11 cellular contexts compared by ENCODE assay signal in the genomic region with DNA sequence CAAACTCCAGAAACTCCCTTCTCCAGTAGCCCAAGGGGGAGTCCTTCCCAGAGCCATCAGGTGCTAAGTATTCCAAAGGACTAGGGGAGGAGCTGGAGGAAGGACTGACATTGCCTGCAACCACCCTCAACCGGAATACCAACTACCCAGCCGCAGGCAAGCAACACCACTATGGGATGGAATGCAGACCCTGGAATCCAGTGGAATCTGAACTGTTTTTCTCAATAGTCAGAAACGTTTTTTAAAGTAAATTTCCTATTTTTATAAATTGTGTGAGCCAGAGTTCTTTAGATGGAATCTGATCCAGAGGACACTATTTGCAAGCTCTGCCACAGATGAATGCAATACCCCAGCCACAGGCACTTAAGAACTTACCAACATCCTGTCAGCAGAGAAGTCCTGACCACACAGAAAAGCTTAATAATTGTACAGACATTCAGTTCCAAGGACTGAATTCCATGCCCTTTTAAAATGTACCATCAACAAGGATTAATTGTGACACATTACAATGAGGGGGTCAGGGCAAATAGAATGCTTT.
DNase-seq lines count a peak whose midpoint lies in the region; ATAC-seq and TF ChIP-seq lines count a peak whose summit lies in the region.
"Had no signal": no experiment of that assay in that cellular context is flagged by ENCODE, and none has a peak within 500 bp of the region (broad histone marks: within the 10 kb centered on the region; RNA-seq: fewer than 3 reads in every experiment).

No MANE protein-coding gene starts in this region.

- H3K4me2 ChIP-seq in H9 (ENCODE audit: insufficient read depth, insufficient read length, low read length), result no peak overlapping the region

- in situ Hi-C loops in astrocyte of the spinal cord (cut with HindIII; ENCODE audit: low sequenced_read_pairs), result no loop called here

- intact Hi-C loops in left colon (cut with DNase I, micrococcal nuclease), result no loop called here
- intact Hi-C loops in uterus (cut with DNase I; ENCODE audit: low total_unique reads), result no loop called here

- H4K91ac ChIP-seq in H9 (ENCODE audit: insufficient read length, low read depth, low read length), result no peak overlapping the region

- no peak overlapping the region for H3K4me3 ChIP-seq in astrocyte of the spinal cord (ENCODE audit: low read depth, low read length)
- no peak overlapping the region for H3K4me3 ChIP-seq in uterus

- TF ChIP-seq POLR2A in uterus (IDR thresholded peaks at IDR 0.05), result no peak

- H3K36me3 Mint-ChIP-seq in H9 (ENCODE audit: insufficient read depth in 1 of 3, low read depth in 3 of 3), result peaks cover 8 to 23% (median 19%) of the 10 kb centered on the region in 3 experiments

- H3K27ac Mint-ChIP-seq in H9, result peak overlapping the region in 1 of 3 experiments; percentile 11; a peak in 1 of 7 replicates
- H3K27ac Mint-ChIP-seq: activated naive CD4-positive, alpha-beta T cell treated with anti-CD3 and anti-CD28 coated beads, Interleukin-2, amount 10 ng/mL, durations not matched to agents 7 days and 5 days had no signal

- H2BK5ac ChIP-seq in H9 (ENCODE audit: insufficient read length, low read length), result no peak overlapping the region

- no peak overlapping the region for H3K14ac ChIP-seq in H9 (ENCODE audit: insufficient read depth, low read length)

- H3K23ac ChIP-seq in H9 (ENCODE audit: insufficient read length, low read depth, low read length), result no peak overlapping the region

- H2BK15ac ChIP-seq in H9 (ENCODE audit: low read depth, low read length), result no peak overlapping the region

- no peak overlapping the region for H3K9ac ChIP-seq in H9 (ENCODE audit: extremely low read depth, insufficient read length, low read length)

- ATAC-seq in left colon, result peak; percentile 32

- no peaks in the 10 kb centered on the region for H3K79me1 ChIP-seq in H9 (ENCODE audit: insufficient read depth, low read depth, low read length, poor library complexity, severe bottlenecking)

- no peaks in the 10 kb centered on the region for H3K23me2 ChIP-seq in H9 (ENCODE audit: insufficient read length, low read depth, low read length, poor library complexity, severe bottlenecking)

- H3K18ac ChIP-seq in H9 (ENCODE audit: insufficient read length, low read depth, low read length), result no peak overlapping the region

- no peak overlapping the region for H3K4ac ChIP-seq in H9 (ENCODE audit: low read depth, low read length)

- no CpG with 5 or more reads among the region's 3 CpGs for WGBS in H9 (ENCODE audit: extremely low coverage, insufficient read length, low lambda C conversion rate)

- no peak overlapping the region for H2BK20ac ChIP-seq in H9 (ENCODE audit: low read depth, low read length, poor library complexity, severe bottlenecking)

- no peaks in the 10 kb centered on the region for H4K20me1 ChIP-seq in H9 (ENCODE audit: control insufficient read depth, insufficient read depth, insufficient read length)

- no peak overlapping the region for H2BK120ac ChIP-seq in H9 (ENCODE audit: low read depth, low read length, poor library complexity, severe bottlenecking)

- no peaks in the 10 kb centered on the region for H3K4me1 ChIP-seq in H9 (ENCODE audit: insufficient read depth, low read length)
- H3K4me1 ChIP-seq in uterus, result peaks cover 0 to 7% of the 10 kb centered on the region in 2 donors

- H2BK12ac ChIP-seq in H9 (ENCODE audit: insufficient read length, low read depth, low read length), result no peak overlapping the region

- H3K27me3 ChIP-seq in H9 (ENCODE audit: insufficient read depth, low read length) (no peaks in the 10 kb centered on the region), uterus (no peaks in the 10 kb centered on the region)

- TF ChIP-seq CTCF in H9 (conservative IDR thresholded peaks at IDR 0.05) (no peak), astrocyte of the spinal cord (IDR thresholded peaks at IDR 0.05; ENCODE audit: low read depth, low read length) (no peak), uterus (IDR thresholded peaks at IDR 0.05) (no peak)

- H2AFZ ChIP-seq in H9 (ENCODE audit: low read length), result no peak overlapping the region

- H3K56ac ChIP-seq in H9 (ENCODE audit: insufficient read length, low read depth, low read length), result no peak overlapping the region

- H4K8ac ChIP-seq in H9 (replicated peaks; ENCODE audit: insufficient read length, low read depth, low read length), result no peak overlapping the region

- DNase-seq in AG08395 (ENCODE audit: low spot score) (peak; percentile 69), H9 (peak; percentile 60), astrocyte of the spinal cord (ENCODE audit: low read depth, low spot score) (peak; percentile 88), left colon (no peak), ecto neural progenitor cell (ENCODE audit: low spot score) (no peak), OCI-M2 (lab: John Stamatoyannopoulos, UW; ENCODE audit: unreplicated experiment) (no peak), uterus (no peak)
- DNase-seq in activated CD4-positive, alpha-beta T cell treated with anti-CD3 and anti-CD28 coated beads for 48 hours, result no peak
- DNase-seq: activated naive CD4-positive, alpha-beta T cell treated with anti-CD3 and anti-CD28 coated beads, Interleukin-2, amount 10 ng/mL, durations not matched to agents 7 days and 5 days; CD4-positive, alpha-beta memory T cell; NCI-H1048 had no signal

- H3K27ac ChIP-seq in H9 (ENCODE audit: insufficient read length, low read depth, low read length) (no peak overlapping the region), uterus (no peak overlapping the region)

- H3K79me2 ChIP-seq in H9 (ENCODE audit: insufficient read depth, low read length), result no peaks in the 10 kb centered on the region

- H3K4me3 Mint-ChIP-seq in H9, result no peak overlapping the region
- H3K4me3 Mint-ChIP-seq: activated naive CD4-positive, alpha-beta T cell treated with anti-CD3 and anti-CD28 coated beads, Interleukin-2, amount 10 ng/mL, durations not matched to agents 7 days and 5 days; CD4-positive, alpha-beta memory T cell had no signal

- H2AK5ac ChIP-seq in H9 (ENCODE audit: insufficient read length, low read length), result no peak overlapping the region

- no peak overlapping the region for H3T11ph ChIP-seq in H9 (ENCODE audit: low read length)

- no peak overlapping the region for H4K5ac ChIP-seq in H9 (ENCODE audit: insufficient read length, low read depth, low read length)

- H3K9me3 Mint-ChIP-seq in H9, result no peaks in the 10 kb centered on the region; a peak in 2 of 5 replicates
- H3K9me3 Mint-ChIP-seq: activated naive CD4-positive, alpha-beta T cell treated with anti-CD3 and anti-CD28 coated beads, Interleukin-2, amount 10 ng/mL, durations not matched to agents 7 days and 5 days had no signal

- H3K36me3 ChIP-seq in uterus, result no peaks in the 10 kb centered on the region

- H3K9me3 ChIP-seq in H9 (ENCODE audit: control insufficient read depth, low read depth, low read length) (no peaks in the 10 kb centered on the region), uterus (no peaks in the 10 kb centered on the region)

- H3K27me3 Mint-ChIP-seq in H9 (ENCODE audit: low read depth), result no peaks in the 10 kb centered on the region
- H3K27me3 Mint-ChIP-seq: activated naive CD4-positive, alpha-beta T cell treated with anti-CD3 and anti-CD28 coated beads, Interleukin-2, amount 10 ng/mL, durations not matched to agents 7 days and 5 days; CD4-positive, alpha-beta memory T cell had no signal

- H3K4me1 Mint-ChIP-seq in H9, result peaks cover 0 to 9% of the 10 kb centered on the region in 2 experiments; a peak in 2 of 4 replicates
- H3K4me1 Mint-ChIP-seq: activated naive CD4-positive, alpha-beta T cell treated with anti-CD3 and anti-CD28 coated beads, Interleukin-2, amount 10 ng/mL, durations not matched to agents 7 days and 5 days had no signal

Comparison
In these comparisons a context has a peak if more than half of its experiments do, and no peak if none do; other contexts are left out.
1. DNase-seq: peak in AG08395 (single experiment), H9 (single experiment) and astrocyte of the spinal cord (single experiment); none in left colon (0 of 2), ecto neural progenitor cell (single experiment), OCI-M2 (single experiment), activated CD4-positive, alpha-beta T cell treated with anti-CD3 and anti-CD28 coated beads for 48 hours (single experiment) and uterus (0 of 2).